In genomic region chr2:126733795-126734194, GRCh38 we compare ENCODE assay signal across 33 cellular contexts.
DNase-seq lines count a peak whose midpoint lies in the region; ATAC-seq, FAIRE-seq and TF ChIP-seq lines count a peak whose summit lies in the region.
"Had no signal": no experiment of that assay in that cellular context is flagged by ENCODE, and none has a peak within 500 bp of the region (broad histone marks: within the 10 kb centered on the region; RNA-seq: fewer than 3 reads in every experiment).

No MANE protein-coding gene starts in this region.

- H3K36me3 ChIP-seq in HEK293 (ENCODE audit: control insufficient read depth in 2 of 2, insufficient read depth in 1 of 2, low read length in 2 of 2) (no peaks in the 10 kb centered on the region), K562 (ENCODE audit: control insufficient read depth, insufficient read depth, low read length) (no peaks in the 10 kb centered on the region), lung (ENCODE audit: control insufficient read depth in 2 of 2, insufficient read depth in 2 of 2, low read length in 2 of 2) (no peaks in the 10 kb centered on the region), SK-N-SH (replicated peaks in 1 of 2; ENCODE audit: control insufficient read depth in 1 of 2, insufficient read depth in 2 of 2, low read length in 1 of 2) (no peaks in the 10 kb centered on the region)
- H3K36me3 ChIP-seq: BE2C; BLaER1; BLaER1 treated with 17β-estradiol and CSF1 and Interleukin-3, amounts not matched to agents 10 nM and 100 nM had no signal

- no peak for DNase-seq in K562 (ENCODE audit: extremely low read depth in 1 of 4, low spot score in 3 of 4)
- DNase-seq in lung (ENCODE audit: low spot score): peak; percentile 9
- no peak for DNase-seq in SKM-1 treated with dmso at 0.1 percent for 144 hours (lab: John Stamatoyannopoulos, UW; ENCODE audit: unreplicated experiment)
- no peak for DNase-seq in SK-N-SH
- DNase-seq: 8988T; ACHN; AML-193; BE2C; C1 segment of cervical spinal cord; Caco-2; Calu3; CD4-positive, alpha-beta memory T cell; CD4-positive, alpha-beta T cell; CD4-positive, CD25-positive, alpha-beta regulatory T cell; CD8-positive, alpha-beta memory T cell; COR-L47; DMS 273 treated with DMSO at 0.1 percent for 48 hours; DMS153; DMS53; DMS79; DMS79 treated with DMSO at 0.1 percent for 48 hours; DND-41; EL had no signal

- H3K79me2 ChIP-seq in K562 (ENCODE audit: control insufficient read depth, insufficient read depth, low read length) (no peaks in the 10 kb centered on the region), SK-N-SH (ENCODE audit: insufficient read depth) (no peaks in the 10 kb centered on the region)

- no peak for FAIRE-seq in K562 (lab: Jason Lieb, UNC)
- FAIRE-seq: A204.1, A549, D721Med had no signal

- in situ Hi-C loops in K562 (cut with MboI): no loop called here

- no peaks in the 10 kb centered on the region for H3K4me1 ChIP-seq in HEK293 (ENCODE audit: control insufficient read depth, insufficient read depth, low read length)
- H3K4me1 ChIP-seq in K562 (replicated peaks in 1 of 2; ENCODE audit: control insufficient read depth in 2 of 2, insufficient read depth in 2 of 2, low read length in 2 of 2): no peaks in the 10 kb centered on the region; a peak in 1 of 5 replicates
- peaks cover 0 to 3% of the 10 kb centered on the region in 2 donors for H3K4me1 ChIP-seq in lung (ENCODE audit: control insufficient read depth in 2 of 2, insufficient read depth in 2 of 2, low read length in 2 of 2)
- H3K4me1 ChIP-seq in SK-N-SH (ENCODE audit: control insufficient read depth in 1 of 2, insufficient read depth in 2 of 2, low read depth in 1 of 2, low read length in 1 of 2): no peaks in the 10 kb centered on the region
- H3K4me1 ChIP-seq: A549, BE2C, Caco-2 had no signal

- H3K4me3 ChIP-seq in HEK293 (ENCODE audit: low read depth, low read length) (no peak overlapping the region), K562 (no peak overlapping the region), lung (no peak overlapping the region), SK-N-SH (ENCODE audit: low read depth in 2 of 2, low read length in 1 of 2) (no peak overlapping the region)
- H3K4me3 ChIP-seq: A549; BLaER1; BLaER1 treated with 17β-estradiol and CSF1 and Interleukin-3, amounts not matched to agents 10 nM and 100 nM had no signal

- ATAC-seq in K562 (no peak), lung (ENCODE audit: insufficient read depth, low FRiP score) (no peak), GM21529 (IDR thresholded peaks at IDR 0.05; ENCODE audit: unreplicated experiment) (no peak)
- ATAC-seq: A549; CD8-positive, alpha-beta T cell had no signal

- H3K9me3 ChIP-seq in HEK293 (ENCODE audit: control insufficient read depth, insufficient read depth, low read depth, low read length) (no peaks in the 10 kb centered on the region), K562 (replicated peaks; ENCODE audit: control insufficient read depth, insufficient read depth, low read depth, low read length) (no peaks in the 10 kb centered on the region), lung (ENCODE audit: control insufficient read depth in 2 of 2, insufficient read depth in 1 of 2, low read length in 1 of 2) (peaks cover 0 to 9% of the 10 kb centered on the region in 2 donors), SK-N-SH (no peaks in the 10 kb centered on the region)
- H3K9me3 ChIP-seq: A549; BE2C; BLaER1; BLaER1 treated with 17β-estradiol and CSF1 and Interleukin-3, amounts not matched to agents 10 nM and 100 nM; Caco-2 had no signal

- no peaks in the 10 kb centered on the region for H3K9me2 ChIP-seq in SK-N-SH

- POLR2A ChIA-PET in HEK293 (lab: Yijun Ruan, JAX): no interaction called here
- POLR2A ChIA-PET in K562 (lab: Yijun Ruan, JAX): no interaction called here
- POLR2A ChIA-PET in SK-N-SH (lab: Yijun Ruan, JAX): no interaction called here

- no peak for TF ChIP-seq EP300 in K562 (IDR thresholded peaks at IDR 0.05; ENCODE audit: low read length)
- TF ChIP-seq EP300 in SK-N-SH (IDR thresholded peaks at IDR 0.05; ENCODE audit: borderline replicate concordance in 1 of 2, low read depth in 1 of 2, low read length in 1 of 2): no peak

- TF ChIP-seq RAD21 in K562 (CRISPR knock-in tag; conservative IDR thresholded peaks at IDR 0.05 in 1 of 2, IDR thresholded peaks at IDR 0.05 in 1 of 2) (no peak), SK-N-SH (IDR thresholded peaks at IDR 0.05; ENCODE audit: low read length) (no peak)

- intact Hi-C loops in K562 (cut with micrococcal nuclease): no loop called here

- H4K20me1 ChIP-seq in K562 (replicated peaks; ENCODE audit: control insufficient read depth, insufficient read depth, low read length) (peaks cover 3% of the 10 kb centered on the region; the same call in 1 of the 2 replicates), SK-N-SH (ENCODE audit: insufficient read depth) (no peaks in the 10 kb centered on the region)
- H4K20me1 ChIP-seq: BLaER1; BLaER1 treated with 17β-estradiol and CSF1 and Interleukin-3, amounts not matched to agents 10 nM and 100 nM had no signal

- TF ChIP-seq CTCF in HEK293 (tag by site-specific recombination; IDR thresholded peaks at IDR 0.05) (no peak), K562 (IDR thresholded peaks at IDR 0.05 in 2 of 3, conservative IDR thresholded peaks at IDR 0.05 in 1 of 3; ENCODE audit: insufficient read depth in 2 of 3, low read depth in 1 of 3, low read length in 3 of 3) (no peak), lung (IDR thresholded peaks at IDR 0.05; ENCODE audit: control extremely low read depth, extremely low read depth) (no peak), SK-N-SH (IDR thresholded peaks at IDR 0.05) (no peak)

- H3K9me1 ChIP-seq in K562 (ENCODE audit: control insufficient read depth, insufficient read depth, low read length): no peaks in the 10 kb centered on the region

- no peaks in the 10 kb centered on the region for H3F3A ChIP-seq in SK-N-SH (replicated peaks; ENCODE audit: insufficient read depth)

- H3K9ac ChIP-seq in K562 (ENCODE audit: insufficient read depth in 1 of 2, low read depth in 2 of 2, low read length in 2 of 2) (no peak overlapping the region), SK-N-SH (no peak overlapping the region)
- H3K9ac ChIP-seq: BLaER1; BLaER1 treated with 17β-estradiol and CSF1 and Interleukin-3, amounts not matched to agents 10 nM and 100 nM had no signal

- BruUV-seq in K562 (replicated peaks; lab: Mats Ljungman, UMichigan): no TSS peak

- H3K27ac ChIP-seq in HEK293 (ENCODE audit: extremely low read depth, low read depth, low read length) (no peak overlapping the region), K562 (ENCODE audit: extremely low read depth, low read depth, low read length) (no peak overlapping the region), lung (ENCODE audit: low read depth in 1 of 2, low read length in 1 of 2) (no peak overlapping the region), SK-N-SH (ENCODE audit: low read depth in 2 of 2, low read length in 1 of 2) (no peak overlapping the region)
- H3K27ac ChIP-seq: 22Rv1; A549; BLaER1; BLaER1 treated with 17β-estradiol and CSF1 and Interleukin-3, amounts not matched to agents 10 nM and 100 nM; C4-2B had no signal

- 0% methylated on average over 1 of the region's 1 CpG for WGBS in K562 (ENCODE audit: insufficient coverage, low coverage, missing lambda C conversion rate)
- 96 to 100% methylated on average over 1 of the region's 1 CpG for WGBS in lung, 2 donors
- WGBS in SK-N-SH (ENCODE audit: low lambda C conversion rate): 18% methylated on average over 1 of the region's 1 CpG

- TF ChIP-seq POLR2A in K562 (conservative IDR thresholded peaks at IDR 0.05): no peak

- H3K27me3 ChIP-seq in K562 (ENCODE audit: control insufficient read depth in 2 of 2, insufficient read depth in 2 of 2, low read length in 2 of 2) (peaks cover 0 to 40% of the 10 kb centered on the region in 2 experiments; a peak in 4 of 5 replicates), lung (ENCODE audit: control insufficient read depth, insufficient read depth) (no peaks in the 10 kb centered on the region), SK-N-SH (ENCODE audit: insufficient read depth) (no peaks in the 10 kb centered on the region)
- H3K27me3 ChIP-seq: BE2C; BLaER1; BLaER1 treated with 17β-estradiol and CSF1 and Interleukin-3, amounts not matched to agents 10 nM and 100 nM had no signal

- H2AFZ ChIP-seq in K562 (ENCODE audit: low read depth, low read length): no peak overlapping the region
- no peak overlapping the region for H2AFZ ChIP-seq in SK-N-SH (ENCODE audit: low read depth)

- CTCF ChIA-PET in HEK293 (lab: Yijun Ruan, JAX) (interaction anchor here (0.6 kb wide), 1 partner anchor 92 kb away, joined by 3 read pairs; no protein-coding TSS in a partner anchor), K562 (lab: Yijun Ruan, JAX; ENCODE audit: low intra/inter-chr PET ratio) (no interaction called here), SK-N-SH (lab: Yijun Ruan, JAX) (interaction anchor here (1.1 kb wide), 1 partner anchor 43 kb away, joined by 3 read pairs; no protein-coding TSS in a partner anchor)

- no peak overlapping the region for H3K4me2 ChIP-seq in K562 (ENCODE audit: insufficient read depth, low read length)
- H3K4me2 ChIP-seq in SK-N-SH: no peak overlapping the region
- H3K4me2 ChIP-seq: A549; BLaER1; BLaER1 treated with 17β-estradiol and CSF1 and Interleukin-3, amounts not matched to agents 10 nM and 100 nM had no signal

TF ChIP-seq in HEK293, 187 proteins besides CTCF, POLR2A, EP300 and RAD21:
- TF ChIP-seq EGR2 (tag by site-specific recombination; IDR thresholded peaks at IDR 0.05; ENCODE audit: low read depth) (no peak), ZNF10 (tag by site-specific recombination; IDR thresholded peaks at IDR 0.05) (peak; percentile 96)

TF ChIP-seq in K562, 482 proteins besides CTCF, POLR2A, EP300 and RAD21 (continues in another document):
- TF ChIP-seq HNRNPUL1 (IDR thresholded peaks at IDR 0.05; ENCODE audit: low read length): no peak
- TF ChIP-seq ZNF134 (CRISPR knock-in tag; conservative IDR thresholded peaks at IDR 0.05): peak; percentile 99
- no peak for TF ChIP-seq FIP1L1 (IDR thresholded peaks at IDR 0.05; ENCODE audit: low read depth, low read length, poor library complexity, severe bottlenecking)

TF ChIP-seq in SK-N-SH, 30 proteins besides CTCF, POLR2A, EP300 and RAD21 (continues in another document):
- TF ChIP-seq RFX5 (IDR thresholded peaks at IDR 0.05; ENCODE audit: low read length): no peak
- no peak for TF ChIP-seq SMC3 (IDR thresholded peaks at IDR 0.05; ENCODE audit: low read depth, low read length)
- no peak for TF ChIP-seq NFIC (IDR thresholded peaks at IDR 0.05; ENCODE audit: borderline replicate concordance)
- no peak for TF ChIP-seq TCF12 (IDR thresholded peaks at IDR 0.05)
- TF ChIP-seq PBX3 (IDR thresholded peaks at IDR 0.05): no peak
- no peak for TF ChIP-seq NRF1 (IDR thresholded peaks at IDR 0.05; ENCODE audit: low read depth, low read length)
